ENCODE assay signal across 16 cellular contexts in the genomic region with DNA sequence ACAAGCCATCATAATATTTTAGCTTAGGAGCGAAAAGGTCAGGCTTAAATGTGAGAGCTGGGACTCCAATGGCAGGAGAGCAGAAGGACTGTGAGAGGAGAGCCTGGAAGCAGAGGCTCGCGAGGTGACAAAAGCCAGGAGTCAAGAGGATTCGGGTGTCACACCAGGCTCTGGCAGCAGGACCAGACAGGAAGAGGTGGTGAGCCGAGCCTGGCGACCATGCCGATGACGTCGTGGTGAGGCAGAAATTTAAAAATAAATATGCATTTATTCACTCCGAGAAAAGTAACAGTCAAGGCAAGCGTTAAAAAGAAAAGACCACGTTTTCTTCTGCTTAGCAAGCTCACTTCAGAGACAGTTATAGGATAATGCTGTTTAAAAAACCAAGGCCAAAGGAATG. TPM values are rescaled to one million over a fixed set of nuclear protein-coding genes. Genes with fewer than 3 reads are reported as not detected.
DNase-seq lines count a peak whose midpoint lies in the region; ATAC-seq and TF ChIP-seq lines count a peak whose summit lies in the region.
"Had no signal": no experiment of that assay in that cellular context is flagged by ENCODE, and none has a peak within 500 bp of the region (broad histone marks: within the 10 kb centered on the region; RNA-seq: fewer than 3 reads in every experiment).

No MANE protein-coding gene starts in this region.

- H3K27me3 Mint-ChIP-seq in endothelial cell (ENCODE audit: unreplicated experiment) (peaks cover 2% of the 10 kb centered on the region), natural killer cell (ENCODE audit: low read depth in 2 of 2) (peaks cover 16 to 22% of the 10 kb centered on the region in 2 donors)

- H3K36me3 ChIP-seq in PC-9 (ENCODE audit: low read depth) (no peaks in the 10 kb centered on the region), aorta (ENCODE audit: control insufficient read depth in 1 of 2, insufficient read depth in 2 of 2, low read length in 1 of 2) (no peaks in the 10 kb centered on the region), lower lobe of right lung (no peaks in the 10 kb centered on the region)
- H3K36me3 ChIP-seq: BLaER1 had no signal

- ATAC-seq in HG02981 (IDR thresholded peaks at IDR 0.05; ENCODE audit: unreplicated experiment) (no peak), aorta (ENCODE audit: low FRiP score) (no peak), natural killer cell (no peak), lower lobe of right lung (no peak)
- ATAC-seq: GM23338 had no signal

- H3K27ac Mint-ChIP-seq in endothelial cell (ENCODE audit: unreplicated experiment) (no peak overlapping the region), natural killer cell (no peak overlapping the region)
- H3K27ac Mint-ChIP-seq: GM23338 had no signal

- intact Hi-C loops in PC-9 (cut with micrococcal nuclease; ENCODE audit: unreplicated experiment): no loop called here
- intact Hi-C loops in aorta (cut with DNase I): no loop called here
- intact Hi-C loops in natural killer cell (cut with micrococcal nuclease): no loop called here
- intact Hi-C loops in lower lobe of right lung (cut with DNase I): no loop called here

- H3K4me1 ChIP-seq in PC-9 (replicated peaks; ENCODE audit: insufficient read depth) (no peaks in the 10 kb centered on the region), aorta (ENCODE audit: control insufficient read depth in 1 of 2, insufficient read depth in 2 of 2, low read length in 2 of 2) (no peaks in the 10 kb centered on the region), lower lobe of right lung (no peaks in the 10 kb centered on the region)
- H3K4me1 ChIP-seq: BLaER1 had no signal

- WGBS in aorta, 2 donors: 65 to 69% methylated on average over 12 of the region's 12 CpGs

- no peaks in the 10 kb centered on the region for H3K4me1 Mint-ChIP-seq in endothelial cell (ENCODE audit: unreplicated experiment)
- peaks cover 14 to 19% of the 10 kb centered on the region in 2 donors for H3K4me1 Mint-ChIP-seq in natural killer cell

- H3K36me3 Mint-ChIP-seq in endothelial cell (ENCODE audit: low read depth, unreplicated experiment) (peaks cover 9% of the 10 kb centered on the region), natural killer cell (no peaks in the 10 kb centered on the region)
- H3K36me3 Mint-ChIP-seq: CD14-positive monocyte; CD4-positive, alpha-beta memory T cell had no signal

- H4K20me1 ChIP-seq in PC-9 (ENCODE audit: insufficient read depth): no peaks in the 10 kb centered on the region
- H4K20me1 ChIP-seq: BLaER1 had no signal

- H3F3A ChIP-seq in PC-9 (ENCODE audit: insufficient read depth, low read depth): no peaks in the 10 kb centered on the region

- no peaks in the 10 kb centered on the region for H3K79me2 ChIP-seq in PC-9 (ENCODE audit: low read depth)

- H3K4me3 Mint-ChIP-seq in endothelial cell (ENCODE audit: unreplicated experiment) (peak overlapping the region; percentile 49), natural killer cell (no peak overlapping the region)
- H3K4me3 Mint-ChIP-seq: CD14-positive monocyte; CD4-positive, alpha-beta memory T cell; GM23338 had no signal

- peaks cover 9% of the 10 kb centered on the region for H3K9me3 Mint-ChIP-seq in endothelial cell (ENCODE audit: unreplicated experiment)
- H3K9me3 Mint-ChIP-seq in natural killer cell: peaks cover 3 to 8% of the 10 kb centered on the region in 2 donors

- H3K27ac ChIP-seq in PC-9 (no peak overlapping the region), aorta (ENCODE audit: low read depth in 1 of 2, low read length in 2 of 2) (no peak overlapping the region), lower lobe of right lung (no peak overlapping the region)
- H3K27ac ChIP-seq: BLaER1 had no signal

- peak overlapping the region; percentile 16; the same call in 1 of the 2 replicates for H3K4me2 ChIP-seq in PC-9
- H3K4me2 ChIP-seq: BLaER1, GM23338 had no signal

- H2AFZ ChIP-seq in PC-9: no peak overlapping the region
- H2AFZ ChIP-seq: GM23338 had no signal

- no peaks in the 10 kb centered on the region for H3K9me3 ChIP-seq in PC-9 (ENCODE audit: insufficient read depth, low read depth)
- H3K9me3 ChIP-seq in aorta (ENCODE audit: control insufficient read depth, low read length): no peaks in the 10 kb centered on the region
- peaks cover 7% of the 10 kb centered on the region for H3K9me3 ChIP-seq in lower lobe of right lung

- H3K9me2 ChIP-seq in PC-9 (ENCODE audit: insufficient read depth): no peaks in the 10 kb centered on the region

- peaks cover 83% of the 10 kb centered on the region for H3K27me3 ChIP-seq in PC-9 (ENCODE audit: insufficient read depth, low read depth)
- no peaks in the 10 kb centered on the region for H3K27me3 ChIP-seq in aorta (ENCODE audit: control insufficient read depth in 1 of 2, insufficient read depth in 2 of 2, low read length in 1 of 2)
- peaks cover 11% of the 10 kb centered on the region for H3K27me3 ChIP-seq in lower lobe of right lung (ENCODE audit: low read depth)

- H3K4me3 ChIP-seq in PC-9: no peak overlapping the region
- no peak overlapping the region for H3K4me3 ChIP-seq in aorta (ENCODE audit: low read length in 2 of 2)
- no peak overlapping the region for H3K4me3 ChIP-seq in lower lobe of right lung
- H3K4me3 ChIP-seq: BLaER1, GM23338 had no signal

- TF ChIP-seq CTCF in PC-9 (conservative IDR thresholded peaks at IDR 0.05) (no peak), endothelial cell (IDR thresholded peaks at IDR 0.05; ENCODE audit: unreplicated experiment) (no peak), natural killer cell (IDR thresholded peaks at IDR 0.05) (no peak), lower lobe of right lung (IDR thresholded peaks at IDR 0.05) (no peak)

- CTCF ChIA-PET in PC-9 (lab: Charles Lee): no interaction called here

- POLR2A ChIA-PET in PC-9 (lab: Charles Lee; ENCODE audit: unreplicated experiment): no interaction called here

- DNase-seq in EL (peak; percentile 11), PC-9 (no peak), endothelial cell (ENCODE audit: low spot score) (no peak), mesenteric fat pad (ENCODE audit: low spot score) (peak; percentile 35), aorta (no peak), natural killer cell (no peak), lower lobe of right lung (no peak)
- DNase-seq: 8988T; CD4-positive, alpha-beta memory T cell; DMS153; DMS79; HCEC 1CT had no signal

- no TSS peak for BruUV-seq in PC-9 (replicated peaks; lab: Mats Ljungman, UMichigan)

RNA-seq across cellular contexts. Expression of a gene that starts 31.3 kb away (rescaled TPM):
- total RNA-seq in PC-9 (2021) (10.8 and 12.7 TPM in 2 replicates), endothelial cell (ENCODE audit: unreplicated experiment) (19.4 TPM), mesenteric fat pad (14.5 TPM), aorta (10 to 100 TPM; 17.2 to 23.6 TPM), natural killer cell (10 to 100 TPM; 35.1 to 42.2 (median 39.7) TPM), lower lobe of right lung (18.0 TPM)
- polyA plus RNA-seq in aorta: 1 to 10 TPM in 1 of 2 donors, under 1 TPM in 1; 0.38 to 2.9 TPM

Comparison
In these comparisons a context has a peak if more than half of its experiments do, and no peak if none do; other contexts are left out.
1. DNase-seq: peak in EL (single experiment) and mesenteric fat pad (single experiment); none in PC-9 (0 of 2), endothelial cell (single experiment), aorta (0 of 2), natural killer cell (single experiment) and lower lobe of right lung (single experiment).